31 cellular contexts compared by ENCODE assay signal in genomic region chr11:29210426-29210825, GRCh38.
"Had no signal": no experiment of that assay in that cellular context is flagged by ENCODE, and none has a peak within 500 bp of the region (broad histone marks: within the 10 kb centered on the region; RNA-seq: fewer than 3 reads in every experiment).

No MANE protein-coding gene starts in this region.

- H3K27ac ChIP-seq: adrenal gland, ascending aorta, body of pancreas, brain microvascular endothelial cell, breast epithelium, cardiac muscle cell had no signal

- H3K36me3 ChIP-seq: adrenal gland, ascending aorta, brain microvascular endothelial cell, breast epithelium, cardiac muscle cell had no signal

- H3K4me3 ChIP-seq: adrenal gland, ascending aorta, body of pancreas, breast epithelium, cardiac muscle cell had no signal

- H3K27me3 ChIP-seq: adrenal gland, ascending aorta, body of pancreas, brain microvascular endothelial cell, breast epithelium had no signal

- H3K9me3 ChIP-seq: adrenal gland, ascending aorta, body of pancreas, breast epithelium had no signal

- ATAC-seq: activated naive CD4-positive, alpha-beta T cell treated with anti-CD3 and anti-CD28 coated beads, Interleukin-2, amount 50 U/mL, for 72 hours; activated naive CD8-positive, alpha-beta T cell treated with anti-CD3 and anti-CD28 coated beads, Interleukin-2, amount 50 U/mL, for 24 hours; activated T-cell treated with anti-CD3 and anti-CD28 coated beads, Interleukin-2, amount 50 U/mL, for 4 hours; activated T-cell treated with anti-CD3 and anti-CD28 coated beads, Interleukin-2, amount 50 U/mL, for 72 hours; activated T-helper 17 cell treated with anti-CD3 and anti-CD28 coated beads, Interleukin-2, amount 50 U/mL, for 72 hours; body of pancreas had no signal

- H3K4me1 ChIP-seq: adrenal gland, ascending aorta, body of pancreas, breast epithelium had no signal

- DNase-seq: activated effector memory CD4-positive, alpha-beta T cell treated with anti-CD3 and anti-CD28 coated beads, Interleukin-2, amount 50 U/mL, for 16 hours; activated effector memory CD4-positive, alpha-beta T cell treated with Interleukin-2 at 50 U/mL for 16 hours; activated gamma-delta T cell; activated gamma-delta T cell treated with Interleukin-2 at 50 U/mL for 16 hours; activated naive CD4-positive, alpha-beta T cell; activated naive CD4-positive, alpha-beta T cell treated with anti-CD3 and anti-CD28 coated beads for 36 hours; activated naive CD4-positive, alpha-beta T cell treated with anti-CD3 and anti-CD28 coated beads, Interleukin-2, amount 10 ng/mL, durations not matched to agents 7 days and 5 days; activated naive CD4-positive, alpha-beta T cell treated with anti-CD3 and anti-CD28 coated beads, Interleukin-2, amount 50 U/mL, for 16 hours; activated naive CD4-positive, alpha-beta T cell treated with Interleukin-2 at 50 U/mL for 16 hours; activated naive CD8-positive, alpha-beta T cell treated with anti-CD3 and anti-CD28 coated beads for 36 hours; activated naive CD8-positive, alpha-beta T cell treated with anti-CD3 and anti-CD28 coated beads, Interleukin-2, amount 10 ng/mL, durations not matched to agents 7 days and 5 days; activated naive CD8-positive, alpha-beta T cell treated with anti-CD3 and anti-CD28 coated beads, Interleukin-2, amount 50 U/mL, for 24 hours; activated T-cell treated with anti-CD3 and anti-CD28 coated beads, Interleukin-2, amount 50 U/mL, for 24 hours; activated T-cell treated with anti-CD3 and anti-CD28 coated beads, Interleukin-2, amount 50 U/mL, for 4 hours; activated T-cell treated with anti-CD3 and anti-CD28 coated beads, Interleukin-2, amount 50 U/mL, for 48 hours; activated T-cell treated with anti-CD3 and anti-CD28 coated beads, Interleukin-2, amount 50 U/mL, for 72 hours; adrenal gland; amniotic stem cell; amygdala; anterior cingulate cortex; aorta; body of pancreas; brain microvascular endothelial cell; caudate nucleus; central memory CD4-positive, alpha-beta T cell; cerebellar nuclear complex had no signal
